In genomic region chr2:20438334-20439192, GRCh38 we compare ENCODE assay signal across 8 cellular contexts. TPM values are rescaled to one million over a fixed set of nuclear protein-coding genes. Genes with fewer than 3 reads are reported as not detected.
DNase-seq lines count a peak whose midpoint lies in the region; ATAC-seq and TF ChIP-seq lines count a peak whose summit lies in the region.

No MANE protein-coding gene starts in this region.

- no peak overlapping the region for H3K4ac ChIP-seq in mesendoderm (ENCODE audit: low read depth, low read length)

- no peak overlapping the region for H3K56ac ChIP-seq in mesendoderm (ENCODE audit: low read length)

- H3K18ac ChIP-seq in mesendoderm (ENCODE audit: low read length), result no peak overlapping the region

- DNase-seq in ACHN, result peak; percentile 48
- DNase-seq in NB4 (ENCODE audit: low read depth), result peak; percentile 87
- DNase-seq in choroid plexus epithelial cell (ENCODE audit: low read depth), result peak; percentile 90
- DNase-seq in mesenteric fat pad (ENCODE audit: low spot score), result peak; percentile 65
- no peak for DNase-seq in middle frontal gyrus (ENCODE audit: extremely low spot score, low spot score)
- DNase-seq in mesendoderm, result no peak

- no peak overlapping the region for H3K23ac ChIP-seq in mesendoderm (ENCODE audit: low read length)

- H3K36me3 ChIP-seq in mesendoderm (ENCODE audit: control insufficient read depth, insufficient read depth, low read length), result no peaks in the 10 kb centered on the region

- no peaks in the 10 kb centered on the region for H3K79me1 ChIP-seq in mesendoderm (ENCODE audit: low read length)

- WGBS in mesendoderm (ENCODE audit: extremely low coverage, insufficient coverage, low lambda C conversion rate), result no CpG with 5 or more reads among the region's 7 CpGs

- no peaks in the 10 kb centered on the region for H3K4me1 ChIP-seq in mesendoderm (ENCODE audit: control insufficient read depth, low read depth, low read length)

- no peaks in the 10 kb centered on the region for H3K4me1 Mint-ChIP-seq in stimulated activated memory B cell treated with anti-CD40 and anti-IgM and Interleukin-4, amounts not matched to agents 10 μg/mL and 1 μg/mL and 100 μg/mL, for 72 hours

- no peaks in the 10 kb centered on the region for H3K36me3 Mint-ChIP-seq in stimulated activated memory B cell treated with anti-CD40 and anti-IgM and Interleukin-4, amounts not matched to agents 10 μg/mL and 1 μg/mL and 100 μg/mL, for 72 hours

- H3K27me3 ChIP-seq in mesendoderm (ENCODE audit: insufficient read depth, low read length, poor library complexity), result no peaks in the 10 kb centered on the region

- no peak overlapping the region for H3K9ac ChIP-seq in mesendoderm (ENCODE audit: low read length)

- no peaks in the 10 kb centered on the region for H3K9me3 Mint-ChIP-seq in stimulated activated memory B cell treated with anti-CD40 and anti-IgM and Interleukin-4, amounts not matched to agents 10 μg/mL and 1 μg/mL and 100 μg/mL, for 72 hours

- H2BK15ac ChIP-seq in mesendoderm (replicated peaks; ENCODE audit: low read depth), result no peak overlapping the region

- H2BK5ac ChIP-seq in mesendoderm (ENCODE audit: low read length), result no peak overlapping the region

- no peak overlapping the region for H2BK120ac ChIP-seq in mesendoderm (ENCODE audit: low read depth, low read length)

- H4K5ac ChIP-seq in mesendoderm (ENCODE audit: low read length), result no peak overlapping the region

- no peak for TF ChIP-seq POLR2A in NB4 (IDR thresholded peaks at IDR 0.05; ENCODE audit: extremely low read depth, insufficient read length)

- no peak overlapping the region for H2AK5ac ChIP-seq in mesendoderm (ENCODE audit: low read length)

- no peak overlapping the region for H4K8ac ChIP-seq in mesendoderm (ENCODE audit: low read depth, low read length)

- H3K4me3 ChIP-seq in NB4 (ENCODE audit: low read depth, low read length) (no peak overlapping the region), choroid plexus epithelial cell (ENCODE audit: low read depth, low read length) (peak overlapping the region; percentile 17), mesendoderm (ENCODE audit: low read length) (no peak overlapping the region)

- ATAC-seq in HG03097 (IDR thresholded peaks at IDR 0.05; ENCODE audit: low FRiP score, unreplicated experiment), result no peak
- ATAC-seq in stimulated activated memory B cell treated with anti-CD40 and anti-IgM and Interleukin-4, amounts not matched to agents 10 μg/mL and 1 μg/mL and 100 μg/mL, for 72 hours, result no peak

- peaks cover 9% of the 10 kb centered on the region for H3K27me3 Mint-ChIP-seq in stimulated activated memory B cell treated with anti-CD40 and anti-IgM and Interleukin-4, amounts not matched to agents 10 μg/mL and 1 μg/mL and 100 μg/mL, for 72 hours

- no peak overlapping the region for H3K27ac Mint-ChIP-seq in stimulated activated memory B cell treated with anti-CD40 and anti-IgM and Interleukin-4, amounts not matched to agents 10 μg/mL and 1 μg/mL and 100 μg/mL, for 72 hours

- no peak overlapping the region for H3K4me2 ChIP-seq in mesendoderm (ENCODE audit: low read length)

- H3K27ac ChIP-seq in mesendoderm (ENCODE audit: low read depth, low read length), result no peak overlapping the region

- in situ Hi-C loops in ACHN (cut with HindIII; ENCODE audit: low pct_ligation_motif_present, low pct_unique_long_range_greater_than_20kb, low sequenced_read_pairs), result loop anchor here (25.0 kb wide), 1 partner anchor 199 kb away; no protein-coding TSS in a partner anchor

- H3K79me2 ChIP-seq in mesendoderm (ENCODE audit: control insufficient read depth, insufficient read depth, low read length), result no peaks in the 10 kb centered on the region

- H3K4me3 Mint-ChIP-seq in stimulated activated memory B cell treated with anti-CD40 and anti-IgM and Interleukin-4, amounts not matched to agents 10 μg/mL and 1 μg/mL and 100 μg/mL, for 72 hours, result no peak overlapping the region

- TF ChIP-seq CTCF in NB4 (IDR thresholded peaks at IDR 0.05; ENCODE audit: low read depth, low read length), result no peak
- TF ChIP-seq CTCF in choroid plexus epithelial cell (conservative IDR thresholded peaks at IDR 0.05; ENCODE audit: low read depth, low read length), result no peak

RNA-seq across cellular contexts. Expression of gene RHOB, which starts 8.3 kb away (rescaled TPM):
- total RNA-seq in mesenteric fat pad, result 677 TPM
- polyA plus RNA-seq in mesendoderm (2013, experiment 1 of 2), result 109 TPM
- polyA plus RNA-seq in mesendoderm (2013, experiment 2 of 2), result 109 TPM

Comparison
In these comparisons a context has a peak if more than half of its experiments do, and no peak if none do; other contexts are left out.
1. DNase-seq: peak in ACHN (single experiment), NB4 (single experiment), choroid plexus epithelial cell (single experiment) and mesenteric fat pad (single experiment); none in middle frontal gyrus (single experiment) and mesendoderm (single experiment).